ENCODE assay signal across 8 cellular contexts in the genomic region with DNA sequence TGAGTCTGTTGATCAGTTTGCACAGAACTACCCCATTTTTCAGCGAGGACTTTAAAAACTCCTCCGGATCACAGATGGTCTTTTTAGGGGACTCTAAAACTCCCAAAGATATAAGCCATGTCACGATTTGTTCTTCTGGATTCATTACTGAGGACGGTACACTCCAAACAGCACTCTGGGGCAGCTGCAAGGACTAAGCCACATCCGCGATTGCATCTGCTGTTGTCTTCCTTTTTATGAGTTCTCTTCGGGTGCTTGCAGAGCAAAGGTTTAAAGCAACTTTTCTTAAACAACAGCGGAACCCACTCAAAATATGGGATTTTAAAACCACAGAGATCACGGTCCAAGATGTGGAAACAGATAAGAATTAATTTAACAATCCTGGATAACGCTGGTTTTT. TPM values are rescaled to one million over a fixed set of nuclear protein-coding genes. Genes with fewer than 3 reads are reported as not detected.
DNase-seq lines count a peak whose midpoint lies in the region; ATAC-seq lines count a peak whose summit lies in the region.

TSS of gene ARHGEF6 (minus strand) at position 195 of the 400 bp plus-strand sequence. CDS start at position 145, 50 bp downstream.

- no peaks in the 10 kb centered on the region for H3K9me3 Mint-ChIP-seq in activated CD4-positive, alpha-beta T cell treated with anti-CD3 and anti-CD28 coated beads for 36 hours (ENCODE audit: low read depth)
- no peaks in the 10 kb centered on the region for H3K9me3 Mint-ChIP-seq in activated naive CD8-positive, alpha-beta T cell treated with anti-CD3 and anti-CD28 coated beads, Interleukin-2, amount 50 U/mL, for 24 hours

- CTCF ChIA-PET in activated CD4-positive, alpha-beta T cell treated with anti-CD3 and anti-CD28 coated beads for 36 hours (lab: Charles Lee) = interaction anchor here (2.0 kb wide), 1 partner anchor 145 kb away, joined by 8 read pairs; no protein-coding TSS in a partner anchor

- H3K4me1 Mint-ChIP-seq in activated CD4-positive, alpha-beta T cell treated with anti-CD3 and anti-CD28 coated beads for 36 hours = peaks cover 60% of the 10 kb centered on the region
- peaks cover 64% of the 10 kb centered on the region for H3K4me1 Mint-ChIP-seq in activated naive CD8-positive, alpha-beta T cell treated with anti-CD3 and anti-CD28 coated beads, Interleukin-2, amount 50 U/mL, for 24 hours

- H3K4me3 Mint-ChIP-seq in activated CD4-positive, alpha-beta T cell treated with anti-CD3 and anti-CD28 coated beads for 36 hours = peak within 1 kb of the TSS; percentile 89
- peak within 1 kb of the TSS; percentile 91 for H3K4me3 Mint-ChIP-seq in activated naive CD8-positive, alpha-beta T cell treated with anti-CD3 and anti-CD28 coated beads, Interleukin-2, amount 50 U/mL, for 24 hours

- peaks cover 11% of the 10 kb centered on the region for H3K4me1 ChIP-seq in mucosa of stomach (ENCODE audit: control insufficient read depth, insufficient read depth, low read length)

- intact Hi-C loops in activated CD4-positive, alpha-beta T cell treated with anti-CD3 and anti-CD28 coated beads for 36 hours (cut with DNase I, micrococcal nuclease) = loop anchor here (1.0 to 10.0 kb wide), 6 partner anchors 14 to 100 kb away; partner anchors contain the start of gene RBMX (in 1 of the 2)

- H3K4me3 ChIP-seq in MG63 = peak within 1 kb of the TSS; percentile 33
- no peak within 1 kb of the TSS for H3K4me3 ChIP-seq in mucosa of stomach (ENCODE audit: low read length)

- POLR2A ChIA-PET in activated CD4-positive, alpha-beta T cell treated with anti-CD3 and anti-CD28 coated beads for 36 hours (lab: Charles Lee) = interaction anchor here (0.6 kb wide), 1 partner anchor 50 kb away, joined by 3 read pairs; no protein-coding TSS in a partner anchor

- H3K9me3 ChIP-seq in MG63 = no peaks in the 10 kb centered on the region
- H3K9me3 ChIP-seq in mucosa of stomach (ENCODE audit: control insufficient read depth, low read length) = no peaks in the 10 kb centered on the region

- no peaks in the 10 kb centered on the region for H3K27me3 Mint-ChIP-seq in activated CD4-positive, alpha-beta T cell treated with anti-CD3 and anti-CD28 coated beads for 36 hours
- H3K27me3 Mint-ChIP-seq in activated naive CD8-positive, alpha-beta T cell treated with anti-CD3 and anti-CD28 coated beads, Interleukin-2, amount 50 U/mL, for 24 hours = no peaks in the 10 kb centered on the region

- peak within 1 kb of the TSS; percentile 15 for H3K9ac ChIP-seq in mucosa of stomach (ENCODE audit: low read length)

- peak; percentile 57 for ATAC-seq in activated CD4-positive, alpha-beta T cell treated with anti-CD3 and anti-CD28 coated beads for 36 hours
- ATAC-seq in activated naive CD8-positive, alpha-beta T cell treated with anti-CD3 and anti-CD28 coated beads, Interleukin-2, amount 50 U/mL, for 24 hours = peak; percentile 47
- no peak for ATAC-seq in HG02571 (IDR thresholded peaks at IDR 0.05; ENCODE audit: unreplicated experiment)

- no peaks in the 10 kb centered on the region for H3K36me3 ChIP-seq in MG63
- no peaks in the 10 kb centered on the region for H3K36me3 ChIP-seq in mucosa of stomach (ENCODE audit: control insufficient read depth, insufficient read depth, low read length)

- peak within 1 kb of the TSS; percentile 99 for H3K27ac Mint-ChIP-seq in activated CD4-positive, alpha-beta T cell treated with anti-CD3 and anti-CD28 coated beads for 36 hours
- H3K27ac Mint-ChIP-seq in activated naive CD8-positive, alpha-beta T cell treated with anti-CD3 and anti-CD28 coated beads, Interleukin-2, amount 50 U/mL, for 24 hours = peak within 1 kb of the TSS; percentile 92

- peak; percentile 55 for DNase-seq in activated CD4-positive, alpha-beta T cell treated with anti-CD3 and anti-CD28 coated beads for 36 hours
- no peak for DNase-seq in activated CD4-positive, alpha-beta T cell treated with anti-CD3 and anti-CD28 coated beads for 4 hours
- DNase-seq in MG63 (no peak), NCI-H1105 (lab: John Stamatoyannopoulos, UW) (no peak), epidermal melanocyte (ENCODE audit: insufficient read length, low spot score) (no peak)
- DNase-seq in activated naive CD8-positive, alpha-beta T cell treated with anti-CD3 and anti-CD28 coated beads, Interleukin-2, amount 50 U/mL, for 24 hours = no peak

- H3K36me3 Mint-ChIP-seq in activated CD4-positive, alpha-beta T cell treated with anti-CD3 and anti-CD28 coated beads for 36 hours (ENCODE audit: low read depth) = peaks cover 25% of the 10 kb centered on the region
- peaks cover 3% of the 10 kb centered on the region for H3K36me3 Mint-ChIP-seq in activated naive CD8-positive, alpha-beta T cell treated with anti-CD3 and anti-CD28 coated beads, Interleukin-2, amount 50 U/mL, for 24 hours (ENCODE audit: low read depth)

- no peaks in the 10 kb centered on the region for H3K27me3 ChIP-seq in MG63
- no peaks in the 10 kb centered on the region for H3K27me3 ChIP-seq in mucosa of stomach (ENCODE audit: control insufficient read depth, insufficient read depth, low read length)

RNA-seq across cellular contexts. Expression of gene ARHGEF6, which starts in this region (rescaled TPM):
- total RNA-seq in activated CD4-positive, alpha-beta T cell treated with anti-CD3 and anti-CD28 coated beads for 36 hours = 10 to 100 TPM; 44.5 to 53.6 TPM
- total RNA-seq in MG63 (2014; rRNA removed; shearing (Covaris generic); ENCODE audit: low replicate concordance) = 4.7 and 4.8 TPM in 2 replicates
